ENCODE assay signal across 8 cellular contexts in the genomic region with DNA sequence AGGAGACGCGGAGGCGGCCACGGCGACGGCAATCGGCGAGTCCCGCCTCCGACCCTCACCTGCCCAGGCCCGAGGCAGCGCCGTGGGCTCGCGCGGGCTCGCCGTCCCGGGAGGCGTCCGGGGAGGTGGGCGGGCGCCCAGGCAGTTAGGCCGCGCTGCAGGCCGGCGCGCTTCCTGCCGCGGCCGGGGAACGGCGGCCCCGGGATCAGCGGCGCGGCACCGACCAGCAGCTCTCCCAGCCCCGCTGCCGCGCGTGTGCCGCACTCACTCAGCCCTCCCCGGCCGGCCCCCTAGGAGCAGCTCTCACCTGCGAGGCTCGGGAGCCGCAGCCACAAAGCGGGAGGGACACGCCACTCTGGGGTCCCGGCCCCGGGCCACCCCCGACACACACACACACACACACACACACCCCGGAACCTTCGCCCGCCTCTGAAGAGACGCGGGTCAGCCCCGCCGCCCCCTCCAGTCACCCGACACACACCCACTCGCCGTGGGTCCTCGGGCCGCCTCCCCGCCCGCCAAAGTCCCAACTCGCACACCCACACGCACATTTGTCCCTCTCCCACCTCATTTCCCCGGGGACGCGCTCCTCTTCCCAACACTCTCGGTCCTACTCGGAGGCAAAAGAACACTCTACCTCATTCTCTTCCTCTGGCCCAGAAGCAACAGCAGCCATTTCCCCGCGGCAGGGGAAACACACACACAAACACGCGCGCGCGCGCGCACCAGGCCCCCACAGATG. TPM values are rescaled to one million over a fixed set of nuclear protein-coding genes. Genes with fewer than 3 reads are reported as not detected.
DNase-seq lines count a peak whose midpoint lies in the region; ATAC-seq and TF ChIP-seq lines count a peak whose summit lies in the region.

A gene (minus strand): TSS at position 702 of the 742 bp plus-strand sequence. CDS start 60 bp downstream, at position 642.

- no peaks in the 10 kb centered on the region for H3K36me3 ChIP-seq in HUES48 (ENCODE audit: control insufficient read depth, insufficient read depth, low read length)
- no peaks in the 10 kb centered on the region for H3K36me3 ChIP-seq in SU-DHL-6 (ENCODE audit: low read length)
- no peaks in the 10 kb centered on the region for H3K36me3 ChIP-seq in tibial artery

- H3K9me3 ChIP-seq in HUES48 (ENCODE audit: control insufficient read depth, insufficient read depth, low read length) (no peaks in the 10 kb centered on the region), SU-DHL-6 (ENCODE audit: insufficient read depth, low read length) (no peaks in the 10 kb centered on the region), tibial artery (no peaks in the 10 kb centered on the region)

- peaks cover 50% of the 10 kb centered on the region for H3K4me1 Mint-ChIP-seq in activated naive CD8-positive, alpha-beta T cell treated with anti-CD3 and anti-CD28 coated beads, Interleukin-2, amount 10 ng/mL, durations not matched to agents 7 days and 5 days
- H3K4me1 Mint-ChIP-seq in osteocyte (ENCODE audit: unreplicated experiment), result peaks cover 19% of the 10 kb centered on the region

- H2AFZ ChIP-seq in SU-DHL-6 (ENCODE audit: low read depth, low read length, severe bottlenecking), result peak within 1 kb of the TSS; percentile 90

- ATAC-seq in GM19397 (IDR thresholded peaks at IDR 0.05; ENCODE audit: unreplicated experiment), result peak; percentile 33
- ATAC-seq in activated naive CD8-positive, alpha-beta T cell treated with anti-CD3 and anti-CD28 coated beads, Interleukin-2, amount 10 ng/mL, durations not matched to agents 7 days and 5 days (ENCODE audit: low read depth), result peak; percentile 32

- peak within 1 kb of the TSS; percentile 100 for H3K27ac Mint-ChIP-seq in activated naive CD8-positive, alpha-beta T cell treated with anti-CD3 and anti-CD28 coated beads, Interleukin-2, amount 10 ng/mL, durations not matched to agents 7 days and 5 days
- peak within 1 kb of the TSS; percentile 99 for H3K27ac Mint-ChIP-seq in osteocyte (ENCODE audit: unreplicated experiment)

- H3K27ac ChIP-seq in HUES48 (ENCODE audit: low read depth, low read length), result peak within 1 kb of the TSS; percentile 86
- peak within 1 kb of the TSS; percentile 89 for H3K27ac ChIP-seq in SU-DHL-6 (ENCODE audit: low read depth, low read length)
- H3K27ac ChIP-seq in tibial artery, result peak within 1 kb of the TSS; percentile 98 to 99

- peak; percentile 10 to 81 (median 66) for DNase-seq in C1 segment of cervical spinal cord (lab: John Stamatoyannopoulos, UW)
- DNase-seq in activated naive CD8-positive, alpha-beta T cell treated with anti-CD3 and anti-CD28 coated beads, Interleukin-2, amount 10 ng/mL, durations not matched to agents 7 days and 5 days, result peak; percentile 74
- peak; percentile 13 to 87 (median 70) for DNase-seq in head of caudate nucleus
- DNase-seq in osteocyte (ENCODE audit: extremely low spot score, unreplicated experiment), result peak; percentile 87
- peak; percentile 80 to 87 for DNase-seq in tibial artery

- H3K27me3 Mint-ChIP-seq in activated naive CD8-positive, alpha-beta T cell treated with anti-CD3 and anti-CD28 coated beads, Interleukin-2, amount 10 ng/mL, durations not matched to agents 7 days and 5 days, result no peaks in the 10 kb centered on the region
- H3K27me3 Mint-ChIP-seq in osteocyte (ENCODE audit: unreplicated experiment), result no peaks in the 10 kb centered on the region

- intact Hi-C loops in head of caudate nucleus (cut with DNase I), result no loop called here
- intact Hi-C loops in tibial artery (cut with DNase I; ENCODE audit: low total_unique reads), result no loop called here

- peak within 1 kb of the TSS; percentile 89 for H3K4me3 ChIP-seq in HUES48 (ENCODE audit: low read depth, low read length)
- peak within 1 kb of the TSS; percentile 82 for H3K4me3 ChIP-seq in SU-DHL-6 (ENCODE audit: insufficient read depth, low read length, poor library complexity, severe bottlenecking)
- peak within 1 kb of the TSS; percentile 96 to 99 for H3K4me3 ChIP-seq in tibial artery

- H3K36me3 Mint-ChIP-seq in activated naive CD8-positive, alpha-beta T cell treated with anti-CD3 and anti-CD28 coated beads, Interleukin-2, amount 10 ng/mL, durations not matched to agents 7 days and 5 days, result peaks cover 21% of the 10 kb centered on the region
- H3K36me3 Mint-ChIP-seq in osteocyte (ENCODE audit: unreplicated experiment), result no peaks in the 10 kb centered on the region

- H3K27me3 ChIP-seq in HUES48 (ENCODE audit: control insufficient read depth, insufficient read depth, low read length) (peaks cover 7% of the 10 kb centered on the region; the same call in 1 of the 2 replicates), SU-DHL-6 (ENCODE audit: low read length) (no peaks in the 10 kb centered on the region), tibial artery (no peaks in the 10 kb centered on the region)

- no peaks in the 10 kb centered on the region for H4K20me1 ChIP-seq in SU-DHL-6 (ENCODE audit: low read depth, low read length)

- H3K9me3 Mint-ChIP-seq in activated naive CD8-positive, alpha-beta T cell treated with anti-CD3 and anti-CD28 coated beads, Interleukin-2, amount 10 ng/mL, durations not matched to agents 7 days and 5 days, result no peaks in the 10 kb centered on the region
- no peaks in the 10 kb centered on the region for H3K9me3 Mint-ChIP-seq in osteocyte (ENCODE audit: unreplicated experiment)

- POLR2A ChIA-PET in activated naive CD8-positive, alpha-beta T cell treated with anti-CD3 and anti-CD28 coated beads, Interleukin-2, amount 10 ng/mL, durations not matched to agents 7 days and 5 days (lab: Charles Lee), result interaction anchor here (0.6 to 7.1 kb wide), 7 partner anchors 8 to 85 kb away, joined by 3 to 330 read pairs (median 9); a partner anchor contains a TSS

- H3K79me2 ChIP-seq in SU-DHL-6 (ENCODE audit: insufficient read depth, low read length), result peaks cover 21% of the 10 kb centered on the region; the same call in 1 of the 2 replicates

- TF ChIP-seq CTCF in SU-DHL-6 (IDR thresholded peaks at IDR 0.05; ENCODE audit: insufficient read depth, low read length, poor library complexity, severe bottlenecking), result no peak
- TF ChIP-seq CTCF in osteocyte (IDR thresholded peaks at IDR 0.05), result no peak
- no peak for TF ChIP-seq CTCF in tibial artery (IDR thresholded peaks at IDR 0.05)

- peaks cover 11% of the 10 kb centered on the region for H3F3A ChIP-seq in SU-DHL-6 (ENCODE audit: insufficient read depth)

- no peaks in the 10 kb centered on the region for H3K9me2 ChIP-seq in SU-DHL-6 (replicated peaks; ENCODE audit: insufficient read depth, low read length)

- H3K4me2 ChIP-seq in SU-DHL-6 (ENCODE audit: low read depth, low read length, poor library complexity, severe bottlenecking), result peak within 1 kb of the TSS; percentile 88

- peak within 1 kb of the TSS; percentile 100 for H3K4me3 Mint-ChIP-seq in activated naive CD8-positive, alpha-beta T cell treated with anti-CD3 and anti-CD28 coated beads, Interleukin-2, amount 10 ng/mL, durations not matched to agents 7 days and 5 days
- H3K4me3 Mint-ChIP-seq in osteocyte (ENCODE audit: unreplicated experiment), result peak within 1 kb of the TSS; percentile 100

- H3K9ac ChIP-seq in HUES48 (ENCODE audit: low read depth, low read length), result peak within 1 kb of the TSS; percentile 64; the same call in 1 of the 2 replicates
- H3K9ac ChIP-seq in SU-DHL-6 (ENCODE audit: low read length), result peak within 1 kb of the TSS; percentile 84

- H3K4me1 ChIP-seq in HUES48 (ENCODE audit: control insufficient read depth, insufficient read depth, low read length), result peaks cover 13% of the 10 kb centered on the region
- peaks cover 0 to 50% (median 25%) of the 10 kb centered on the region in 4 donors for H3K4me1 ChIP-seq in tibial artery

RNA-seq across cellular contexts. Expression of the gene that starts here (rescaled TPM):
- 100 to 1,000 TPM; 160 to 164 TPM for total RNA-seq in activated naive CD8-positive, alpha-beta T cell treated with anti-CD3 and anti-CD28 coated beads, Interleukin-2, amount 10 ng/mL, durations not matched to agents 7 days and 5 days
- 28.6 and 28.9 TPM in 2 replicates for total RNA-seq in osteocyte

Comparison
In these comparisons a context has a peak if more than half of its experiments do, and no peak if none do; other contexts are left out.
1. Peak in every context shown above with its lines: DNase-seq, ATAC-seq, H3K4me3 ChIP-seq and H3K27ac ChIP-seq.